In the genomic region with DNA sequence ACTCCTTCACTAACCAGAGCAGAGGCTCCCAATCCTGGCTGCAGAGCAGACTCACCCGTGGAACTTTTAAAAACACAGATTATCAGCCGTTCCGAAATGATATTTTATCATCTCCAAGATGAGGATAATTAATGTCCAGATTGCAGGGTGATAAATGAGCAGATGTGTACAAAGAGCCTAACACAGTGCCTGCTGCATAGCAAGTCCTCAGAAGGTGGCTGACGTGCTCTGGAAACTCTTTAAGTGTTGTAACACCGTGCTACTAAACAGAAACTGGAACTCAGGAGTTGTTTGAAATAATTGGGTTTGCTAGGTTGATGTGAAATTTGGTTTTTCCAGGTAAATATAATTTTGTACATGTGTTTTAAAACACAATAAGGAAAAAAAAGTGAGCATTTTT, we compare ENCODE assay signal across 1 cellular context.
TF ChIP-seq lines count a peak whose summit lies in the region.

No MANE protein-coding gene starts in this region.

TF ChIP-seq in HepG2, 621 proteins besides CTCF, POLR2A, EP300 and RAD21 (continued from another document):
- TF ChIP-seq ZNF44 (CRISPR knock-in tag; IDR thresholded peaks at IDR 0.05): no peak
